Comparison of ENCODE assay signal across 20 cellular contexts in the genomic region with DNA sequence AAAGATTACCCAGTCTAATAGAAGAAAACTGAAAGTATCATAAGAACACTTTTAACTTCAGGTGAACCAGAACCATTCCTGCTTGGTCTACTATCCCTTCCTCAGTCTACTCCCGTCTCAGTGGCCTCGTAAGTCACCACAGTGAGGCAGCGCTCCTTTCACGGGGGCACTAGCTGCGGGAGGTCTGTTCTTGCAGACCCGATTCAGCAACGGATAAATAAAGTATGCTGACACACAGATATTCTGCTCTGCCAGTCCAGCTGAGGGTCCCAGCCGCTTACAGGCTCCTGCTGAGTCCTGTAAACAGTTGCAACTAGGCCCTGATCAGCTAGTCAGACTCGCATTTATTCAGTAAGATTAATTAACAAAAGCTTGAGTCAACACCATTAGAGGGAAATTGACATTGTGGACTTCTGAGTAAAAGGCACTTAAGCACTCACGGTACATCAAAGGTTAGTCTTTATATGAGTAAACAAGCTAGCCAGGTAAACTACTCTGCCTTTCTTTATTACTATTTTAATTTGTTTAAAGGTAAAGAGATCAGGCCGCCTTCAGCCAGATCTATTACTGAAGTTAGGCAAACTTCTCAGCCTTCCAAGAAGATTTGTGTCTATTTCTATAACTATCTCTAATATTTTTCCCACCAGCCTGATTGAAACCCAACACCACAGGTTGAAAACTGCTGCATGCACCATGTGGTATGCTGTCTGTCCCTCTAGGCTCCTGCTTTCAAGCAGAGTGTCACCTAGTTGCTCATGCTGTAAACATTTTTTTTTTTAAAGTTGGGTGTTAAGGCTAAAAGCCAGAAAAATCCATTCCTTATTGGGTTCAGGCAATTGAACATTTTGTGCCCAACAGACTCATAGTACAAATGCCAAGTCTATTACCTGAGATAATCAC.
A peak's percentile ranks its signal among the peaks of the same experiment; 100 is the strongest.
DNase-seq lines count a peak whose midpoint lies in the region; ATAC-seq, FAIRE-seq and TF ChIP-seq lines count a peak whose summit lies in the region.
"Had no signal": no experiment of that assay in that cellular context is flagged by ENCODE, and none has a peak within 500 bp of the region (broad histone marks: within the 10 kb centered on the region; RNA-seq: fewer than 3 reads in every experiment).

No MANE protein-coding gene starts in this region.

- peaks cover 0 to 3% of the 10 kb centered on the region in 2 donors for H3K36me3 ChIP-seq in small intestine (ENCODE audit: control insufficient read depth in 2 of 2, insufficient read depth in 2 of 2, low read length in 2 of 2)
- H3K36me3 ChIP-seq in esophagus squamous epithelium = peaks cover 0 to 37% (median 0%) of the 10 kb centered on the region in 3 donors
- peaks cover 10% of the 10 kb centered on the region; the same call in 1 of the 2 replicates for H3K36me3 ChIP-seq in MM.1S (replicated peaks; ENCODE audit: insufficient read depth, low read length)
- H3K36me3 ChIP-seq: colonic mucosa, prostate gland had no signal

- TF ChIP-seq POLR2A in esophagus squamous epithelium (IDR thresholded peaks at IDR 0.05) = no peak

- H3K4me3 ChIP-seq in small intestine (ENCODE audit: low read depth in 1 of 2, low read length in 2 of 2) (no peak overlapping the region), esophagus squamous epithelium (no peak overlapping the region), MM.1S (ENCODE audit: low read length) (no peak overlapping the region)
- H3K4me3 ChIP-seq: colonic mucosa, lung, prostate gland had no signal

- no peak overlapping the region for H3K9ac ChIP-seq in MM.1S (ENCODE audit: low read length)

- H3K4me2 ChIP-seq in MM.1S (ENCODE audit: low read depth, low read length) = no peak overlapping the region

- no peaks in the 10 kb centered on the region for H3K79me2 ChIP-seq in MM.1S (ENCODE audit: low read length)

- H3K9me2 ChIP-seq in MM.1S (replicated peaks; ENCODE audit: insufficient read depth, low read length) = no peaks in the 10 kb centered on the region

- H3K27me3 ChIP-seq in small intestine (ENCODE audit: control insufficient read depth in 2 of 2, insufficient read depth in 2 of 2, low read length in 2 of 2) (no peaks in the 10 kb centered on the region), esophagus squamous epithelium (no peaks in the 10 kb centered on the region), MM.1S (replicated peaks; ENCODE audit: insufficient read depth, low read length) (no peaks in the 10 kb centered on the region)
- H3K27me3 ChIP-seq: colonic mucosa had no signal

- intact Hi-C loops in esophagus squamous epithelium (cut with DNase I) = loop anchor here (10.0 kb wide), 1 partner anchor 253 kb away; no protein-coding TSS in a partner anchor

- no peak overlapping the region for H2AFZ ChIP-seq in MM.1S (ENCODE audit: low read length)

- DNase-seq in NCI-H2029 (lab: John Stamatoyannopoulos, UW) = peak; percentile 22
- DNase-seq in NCI-H2029 treated with DMSO at 0.1 percent for 48 hours (lab: John Stamatoyannopoulos, UW) = no peak
- DNase-seq in NCI-H2081 treated with DMSO at 0.1 percent for 48 hours (lab: John Stamatoyannopoulos, UW) = peak; percentile 92
- peak; percentile 84 for DNase-seq in SW480 (ENCODE audit: low spot score)
- DNase-seq in small intestine = peak; percentile 23
- DNase-seq in esophagus squamous epithelium (lab: John Stamatoyannopoulos, UW) = no peak
- DNase-seq in MM.1S = no peak
- DNase-seq: activated CD4-positive, alpha-beta T cell treated with anti-CD3 and anti-CD28 coated beads for 48 hours; activated naive CD4-positive, alpha-beta T cell treated with anti-CD3 and anti-CD28 coated beads for 36 hours; C1 segment of cervical spinal cord; colonic mucosa; KG1; natural killer cell; NCI-H2227 treated with DMSO at 0.1 percent for 48 hours; PC-3; stimulated activated naive CD8-positive, alpha-beta T cell treated with anti-CD3 and anti-CD28 coated beads, Interleukin-15, Interleukin-2, amounts not matched to agents 100 U/mL and 50 U/mL, for 24 hours had no signal

- no peak for TF ChIP-seq CTCF in esophagus squamous epithelium (IDR thresholded peaks at IDR 0.05)
- TF ChIP-seq CTCF in MM.1S (IDR thresholded peaks at IDR 0.05; ENCODE audit: low read length) = no peak

- H3F3A ChIP-seq in MM.1S (ENCODE audit: insufficient read depth, low read length) = peaks cover 10% of the 10 kb centered on the region

- FAIRE-seq in small intestine (lab: Jason Lieb, UNC) = no peak
- FAIRE-seq: A204.1 had no signal

- no peaks in the 10 kb centered on the region for H3K4me1 ChIP-seq in small intestine (ENCODE audit: control insufficient read depth in 2 of 2, insufficient read depth in 1 of 2, low read depth in 1 of 2, low read length in 1 of 2)
- peaks cover 0 to 19% (median 0%) of the 10 kb centered on the region in 3 donors for H3K4me1 ChIP-seq in esophagus squamous epithelium
- H3K4me1 ChIP-seq in MM.1S (ENCODE audit: low read length) = peaks cover 14% of the 10 kb centered on the region
- H3K4me1 ChIP-seq: colonic mucosa had no signal

- 62 to 72% (median 70%) methylated on average over 11 of the region's 11 CpGs for WGBS in small intestine, 3 donors
- WGBS in esophagus squamous epithelium, 2 donors = 78 to 83% methylated on average over 10 to 11 of the region's 11 CpGs

- H3K9me3 ChIP-seq in small intestine (ENCODE audit: control insufficient read depth, low read depth) = no peaks in the 10 kb centered on the region
- no peaks in the 10 kb centered on the region for H3K9me3 ChIP-seq in esophagus squamous epithelium
- no peaks in the 10 kb centered on the region for H3K9me3 ChIP-seq in MM.1S (replicated peaks; ENCODE audit: insufficient read depth, low read length)
- H3K9me3 ChIP-seq: colonic mucosa, prostate gland had no signal

- H4K20me1 ChIP-seq in MM.1S (ENCODE audit: insufficient read depth, low read length) = no peaks in the 10 kb centered on the region

- H3K27ac ChIP-seq in small intestine (ENCODE audit: low read depth in 1 of 2, low read length in 1 of 2) (no peak overlapping the region), esophagus squamous epithelium (no peak overlapping the region), MM.1S (ENCODE audit: low read length) (no peak overlapping the region)
- H3K27ac ChIP-seq: colonic mucosa, prostate gland had no signal

- no peak for ATAC-seq in HG02981 (IDR thresholded peaks at IDR 0.05; ENCODE audit: unreplicated experiment)
- ATAC-seq: natural killer cell; PC-3; stimulated activated naive CD8-positive, alpha-beta T cell treated with anti-CD3 and anti-CD28 coated beads, Interleukin-15, Interleukin-2, amounts not matched to agents 100 U/mL and 50 U/mL, for 24 hours had no signal

Comparison
In these comparisons a context has a peak if more than half of its experiments do, and no peak if none do; other contexts are left out.
1. DNase-seq: peak in NCI-H2029 (single experiment), NCI-H2081 treated with DMSO at 0.1 percent for 48 hours (single experiment), SW480 (single experiment) and small intestine (single experiment); none in NCI-H2029 treated with DMSO at 0.1 percent for 48 hours (single experiment), esophagus squamous epithelium (single experiment) and MM.1S (single experiment).